Comparison of ENCODE assay signal across 7 cellular contexts in genomic region chr17:36484021-36484420, GRCh38. TPM values are rescaled to one million over a fixed set of nuclear protein-coding genes. Genes with fewer than 3 reads are reported as not detected.
DNase-seq lines count a peak whose midpoint lies in the region; ATAC-seq and TF ChIP-seq lines count a peak whose summit lies in the region.
"Not testable (repeated sequence)": the region's sequence is repeated elsewhere in the genome, so short reads cannot be mapped to it uniquely, and the experiment has no call there.

No MANE protein-coding gene starts in this region.

- not testable (repeated sequence) for H3K4me3 ChIP-seq in CD8-positive, alpha-beta memory T cell (ENCODE audit: low read length); naive thymus-derived CD4-positive, alpha-beta T cell (ENCODE audit: low read length)

- not testable (repeated sequence) for DNase-seq in CD8-positive, alpha-beta memory T cell; naive thymus-derived CD4-positive, alpha-beta T cell; neural crest cell (ENCODE audit: low read depth, low spot score)
- peak; percentile 22 for DNase-seq in activated CD4-positive, CD25-positive, alpha-beta regulatory T cell treated with anti-CD3 and anti-CD28 coated beads, Interleukin-2, amount 50 U/mL, for 72 hours
- DNase-seq in activated effector memory CD4-positive, alpha-beta T cell treated with anti-CD3 and anti-CD28 coated beads, Interleukin-2, amount 50 U/mL, for 16 hours: peak; percentile 55
- peak; percentile 41 for DNase-seq in chondrocyte (ENCODE audit: low spot score)

- intact Hi-C loops in naive thymus-derived CD4-positive, alpha-beta T cell (cut with micrococcal nuclease): not testable (repeated sequence)

- POLR2A ChIA-PET in CD8-positive, alpha-beta memory T cell (lab: Charles Lee): not testable (repeated sequence)
- POLR2A ChIA-PET in naive thymus-derived CD4-positive, alpha-beta T cell (lab: Charles Lee): interaction anchor here (0.9 to 1.7 kb wide), 2 partner anchors 11 to 62 kb away, joined by 4 to 6 read pairs; no protein-coding TSS in a partner anchor

- H3K9me3 ChIP-seq in CD8-positive, alpha-beta memory T cell (ENCODE audit: low read length); naive thymus-derived CD4-positive, alpha-beta T cell (ENCODE audit: control insufficient read depth in 2 of 3, low read length in 3 of 3): not testable (repeated sequence)

- not testable (repeated sequence) for H3K27ac Mint-ChIP-seq in CD8-positive, alpha-beta memory T cell; chondrocyte (ENCODE audit: unreplicated experiment); neural crest cell (ENCODE audit: unreplicated experiment); stimulated activated memory B cell treated with anti-CD40 and anti-IgM and Interleukin-4, amounts not matched to agents 10 μg/mL and 1 μg/mL and 100 μg/mL, for 72 hours
- peak overlapping the region in 1 of 9 donors; percentile 13 for H3K27ac Mint-ChIP-seq in naive thymus-derived CD4-positive, alpha-beta T cell

- H3K36me3 ChIP-seq in CD8-positive, alpha-beta memory T cell (ENCODE audit: insufficient read depth, low read length); naive thymus-derived CD4-positive, alpha-beta T cell (ENCODE audit: control insufficient read depth in 2 of 3, insufficient read depth in 3 of 3, low read length in 3 of 3): not testable (repeated sequence)

- peaks cover 31 to 43% (median 34%) of the 10 kb centered on the region in 3 donors for H3K4me1 Mint-ChIP-seq in CD8-positive, alpha-beta memory T cell
- H3K4me1 Mint-ChIP-seq in chondrocyte (ENCODE audit: low read depth) (peaks cover 33% of the 10 kb centered on the region), neural crest cell (peaks cover 27% of the 10 kb centered on the region)
- H3K4me1 Mint-ChIP-seq in naive thymus-derived CD4-positive, alpha-beta T cell: peaks cover 21 to 48% (median 30%) of the 10 kb centered on the region in 7 donors
- H3K4me1 Mint-ChIP-seq in stimulated activated memory B cell treated with anti-CD40 and anti-IgM and Interleukin-4, amounts not matched to agents 10 μg/mL and 1 μg/mL and 100 μg/mL, for 72 hours: peaks cover 51% of the 10 kb centered on the region

- not testable (repeated sequence) for H3K27me3 ChIP-seq in CD8-positive, alpha-beta memory T cell (ENCODE audit: insufficient read depth, low read length, poor library complexity, severe bottlenecking); naive thymus-derived CD4-positive, alpha-beta T cell (ENCODE audit: control insufficient read depth in 2 of 2, insufficient read depth in 2 of 2, low read length in 2 of 2)

- H3K4me1 ChIP-seq in CD8-positive, alpha-beta memory T cell (ENCODE audit: insufficient read depth, low read length): peaks cover 32% of the 10 kb centered on the region
- peaks cover 24 to 35% of the 10 kb centered on the region in 2 donors for H3K4me1 ChIP-seq in naive thymus-derived CD4-positive, alpha-beta T cell (ENCODE audit: control insufficient read depth in 2 of 2, insufficient read depth in 2 of 2, low read length in 2 of 2)

- peaks cover 13 to 26% of the 10 kb centered on the region in 2 donors for H3K27me3 Mint-ChIP-seq in CD8-positive, alpha-beta memory T cell
- H3K27me3 Mint-ChIP-seq in chondrocyte (ENCODE audit: low read depth) (peaks cover 25% of the 10 kb centered on the region), neural crest cell (ENCODE audit: low read depth) (peaks cover 46% of the 10 kb centered on the region)
- peaks cover 12 to 26% (median 22%) of the 10 kb centered on the region in 5 donors for H3K27me3 Mint-ChIP-seq in naive thymus-derived CD4-positive, alpha-beta T cell
- H3K27me3 Mint-ChIP-seq in stimulated activated memory B cell treated with anti-CD40 and anti-IgM and Interleukin-4, amounts not matched to agents 10 μg/mL and 1 μg/mL and 100 μg/mL, for 72 hours: peaks cover 52% of the 10 kb centered on the region

- H3K36me3 Mint-ChIP-seq in CD8-positive, alpha-beta memory T cell: peaks cover 0 to 12% (median 0%) of the 10 kb centered on the region in 3 donors
- H3K36me3 Mint-ChIP-seq in chondrocyte (ENCODE audit: low read depth); naive thymus-derived CD4-positive, alpha-beta T cell; neural crest cell (ENCODE audit: low read depth); stimulated activated memory B cell treated with anti-CD40 and anti-IgM and Interleukin-4, amounts not matched to agents 10 μg/mL and 1 μg/mL and 100 μg/mL, for 72 hours: not testable (repeated sequence)

- ATAC-seq in naive thymus-derived CD4-positive, alpha-beta T cell; stimulated activated memory B cell treated with anti-CD40 and anti-IgM and Interleukin-4, amounts not matched to agents 10 μg/mL and 1 μg/mL and 100 μg/mL, for 72 hours: not testable (repeated sequence)

- H3K4me3 Mint-ChIP-seq in CD8-positive, alpha-beta memory T cell: peak overlapping the region in 5 of 7 donors; percentile 25 to 58 (median 41)
- H3K4me3 Mint-ChIP-seq in chondrocyte (ENCODE audit: unreplicated experiment): not testable (repeated sequence)
- peak overlapping the region; percentile 25 to 82 (median 66) for H3K4me3 Mint-ChIP-seq in naive thymus-derived CD4-positive, alpha-beta T cell
- H3K4me3 Mint-ChIP-seq in neural crest cell: peak overlapping the region; percentile 18
- H3K4me3 Mint-ChIP-seq in stimulated activated memory B cell treated with anti-CD40 and anti-IgM and Interleukin-4, amounts not matched to agents 10 μg/mL and 1 μg/mL and 100 μg/mL, for 72 hours: peak overlapping the region; percentile 39

- not testable (repeated sequence) for TF ChIP-seq CTCF in chondrocyte (IDR thresholded peaks at IDR 0.05); neural crest cell (conservative IDR thresholded peaks at IDR 0.05)

- not testable (repeated sequence) for H3K27ac ChIP-seq in CD8-positive, alpha-beta memory T cell (ENCODE audit: low read depth, low read length); naive thymus-derived CD4-positive, alpha-beta T cell (ENCODE audit: low read depth, low read length)

- H3K9me3 Mint-ChIP-seq in CD8-positive, alpha-beta memory T cell; chondrocyte (ENCODE audit: low read depth); naive thymus-derived CD4-positive, alpha-beta T cell; neural crest cell; stimulated activated memory B cell treated with anti-CD40 and anti-IgM and Interleukin-4, amounts not matched to agents 10 μg/mL and 1 μg/mL and 100 μg/mL, for 72 hours: not testable (repeated sequence)

- CTCF ChIA-PET in CD8-positive, alpha-beta memory T cell (lab: Charles Lee): interaction anchor here (0.9 to 2.2 kb wide), 7 partner anchors 7 to 291 kb away, joined by 3 to 14 read pairs (median 6); no protein-coding TSS in a partner anchor
- CTCF ChIA-PET in naive thymus-derived CD4-positive, alpha-beta T cell (lab: Charles Lee): interaction anchor here (0.7 to 1.7 kb wide), 2 partner anchors 9 to 11 kb away, joined by 3 to 4 read pairs; no protein-coding TSS in a partner anchor

RNA-seq across cellular contexts. Expression of gene ZNHIT3, which starts 2.5 kb away (rescaled TPM):
- total RNA-seq in CD8-positive, alpha-beta memory T cell: 10 to 100 TPM; 57.6 to 60.8 TPM
- 89.4 TPM for polyA plus RNA-seq in CD8-positive, alpha-beta memory T cell
- total RNA-seq in chondrocyte (24.7 to 25.9 TPM (median 25.2 TPM) in 3 replicates), neural crest cell (53.7 and 57.0 TPM in 2 replicates)
- total RNA-seq in naive thymus-derived CD4-positive, alpha-beta T cell: 10 to 100 TPM; 38.4 to 59.9 (median 57.4) TPM
- 100 to 1,000 TPM in 1 of 2 donors, 10 to 100 TPM in 1; 99.1 to 118 TPM for polyA plus RNA-seq in naive thymus-derived CD4-positive, alpha-beta T cell

RNA-seq across cellular contexts. Expression of gene MYO19, which starts 50.6 kb away (rescaled TPM):
- total RNA-seq in CD8-positive, alpha-beta memory T cell: 100 to 1,000 TPM; 133 to 138 TPM
- 5.0 TPM for polyA plus RNA-seq in CD8-positive, alpha-beta memory T cell
- total RNA-seq in chondrocyte (51.5 to 75.6 TPM (median 52.6 TPM) in 3 replicates), neural crest cell (101 and 104 TPM in 2 replicates)
- total RNA-seq in naive thymus-derived CD4-positive, alpha-beta T cell: 100 to 1,000 TPM in 1 of 5 experiments, 10 to 100 TPM in 4; 65.2 to 114 (median 76.9) TPM
- polyA plus RNA-seq in naive thymus-derived CD4-positive, alpha-beta T cell: 1 to 10 TPM; 4.9 to 5.7 TPM

RNA-seq across cellular contexts. Expression of gene PIGW, which starts 50.8 kb away (rescaled TPM):
- 10 to 100 TPM; 42.2 to 43.0 TPM for total RNA-seq in CD8-positive, alpha-beta memory T cell
- polyA plus RNA-seq in CD8-positive, alpha-beta memory T cell: 11.4 TPM
- total RNA-seq in chondrocyte (10.5 to 15.4 TPM (median 11.0 TPM) in 3 replicates), neural crest cell (20.8 and 20.9 TPM in 2 replicates)
- total RNA-seq in naive thymus-derived CD4-positive, alpha-beta T cell: 10 to 100 TPM in 1 of 5 experiments, 1 to 10 TPM in 4; 4.2 to 15.6 (median 5.4) TPM
- 10 to 100 TPM; 10.9 TPM for polyA plus RNA-seq in naive thymus-derived CD4-positive, alpha-beta T cell
